ENCODE assay signal across 9 cellular contexts in the genomic region with DNA sequence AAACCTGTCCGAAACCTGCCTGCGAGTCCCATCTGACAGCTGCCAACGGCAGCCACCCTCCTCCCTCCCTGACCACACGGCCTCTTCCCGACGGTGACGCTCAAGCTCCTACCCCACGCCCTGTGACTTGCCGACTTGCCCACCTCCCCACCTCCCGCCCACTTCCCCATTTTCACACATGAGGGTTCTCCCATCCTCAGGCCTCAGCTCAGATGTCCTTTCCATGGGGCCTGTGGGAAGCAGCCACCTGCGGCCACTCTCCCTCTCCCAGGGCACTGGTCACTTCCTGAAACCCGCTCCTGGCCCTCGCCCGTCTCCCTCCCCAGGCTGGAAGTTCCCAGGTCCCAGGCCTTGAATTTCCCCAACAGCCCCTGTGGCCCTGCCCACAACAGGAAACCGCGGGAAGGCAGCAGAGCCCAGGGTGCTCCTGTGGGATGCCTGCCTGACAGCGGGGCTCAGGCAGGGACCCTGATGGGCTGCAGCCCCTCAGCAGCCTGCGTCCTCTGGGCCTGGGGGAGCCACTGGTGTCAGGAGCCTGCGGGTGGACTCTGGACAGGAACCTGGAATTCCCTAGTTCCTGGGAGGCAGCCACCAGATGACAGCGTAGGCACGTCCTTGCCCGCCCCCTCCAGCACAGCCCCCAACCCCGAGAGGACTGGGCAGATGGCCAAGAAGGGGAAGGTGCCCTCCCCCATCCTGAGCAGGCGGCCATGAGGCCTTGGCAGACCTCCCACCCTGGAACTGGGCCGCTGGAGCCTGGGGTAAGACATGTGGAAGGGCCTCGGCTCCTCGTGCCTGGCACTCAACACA.
DNase-seq lines count a peak whose midpoint lies in the region; ATAC-seq lines count a peak whose summit lies in the region.
"Had no signal": no experiment of that assay in that cellular context is flagged by ENCODE, and none has a peak within 500 bp of the region (broad histone marks: within the 10 kb centered on the region; RNA-seq: fewer than 3 reads in every experiment).

No MANE protein-coding gene starts in this region.

- H3K9me3 ChIP-seq in mucosa of rectum (ENCODE audit: control insufficient read depth in 2 of 2, low read length in 2 of 2): no peaks in the 10 kb centered on the region

- H3K27me3 ChIP-seq in mucosa of rectum (ENCODE audit: control insufficient read depth in 2 of 2, insufficient read depth in 2 of 2, low read length in 2 of 2): peaks cover 10 to 20% of the 10 kb centered on the region in 2 donors

- H3K36me3 ChIP-seq in mucosa of rectum (ENCODE audit: control insufficient read depth in 2 of 2, insufficient read depth in 2 of 2, low read length in 2 of 2): no peaks in the 10 kb centered on the region

- ATAC-seq in GM19395 (IDR thresholded peaks at IDR 0.05; ENCODE audit: unreplicated experiment) (no peak), HG03159 (IDR thresholded peaks at IDR 0.05; ENCODE audit: unreplicated experiment) (no peak), GM21390 (IDR thresholded peaks at IDR 0.05; ENCODE audit: unreplicated experiment) (no peak)

- DNase-seq in DMS79 treated with DMSO at 0.1 percent for 48 hours (lab: John Stamatoyannopoulos, UW) (peak; percentile 85), NCI-H1105 treated with DMSO at 0.1 percent for 48 hours (lab: John Stamatoyannopoulos, UW) (peak; percentile 69), UCSD-AML1 (lab: John Stamatoyannopoulos, UW; ENCODE audit: unreplicated experiment) (peak; percentile 78), NCI-H1930 (lab: John Stamatoyannopoulos, UW) (no peak)
- DNase-seq: occipital lobe had no signal

- H3K27ac ChIP-seq in mucosa of rectum (ENCODE audit: low read depth in 2 of 2, low read length in 2 of 2): peak overlapping the region; percentile 31 to 52

- H3K9ac ChIP-seq in mucosa of rectum (ENCODE audit: low read depth in 1 of 2, low read length in 2 of 2): no peak overlapping the region

- H3K4me1 ChIP-seq in mucosa of rectum (ENCODE audit: control insufficient read depth in 2 of 2, insufficient read depth in 2 of 2, low read length in 2 of 2): peaks cover 19 to 31% of the 10 kb centered on the region in 2 donors

- H3K4me3 ChIP-seq in mucosa of rectum (ENCODE audit: low read length in 2 of 2): peak overlapping the region in 1 of 2 donors; percentile 19

Comparison
In these comparisons a context has a peak if more than half of its experiments do, and no peak if none do; other contexts are left out.
1. DNase-seq: peak in DMS79 treated with DMSO at 0.1 percent for 48 hours (single experiment), NCI-H1105 treated with DMSO at 0.1 percent for 48 hours (single experiment) and UCSD-AML1 (single experiment); none in NCI-H1930 (0 of 2).